Comparison of ENCODE assay signal across 7 cellular contexts in the genomic region with DNA sequence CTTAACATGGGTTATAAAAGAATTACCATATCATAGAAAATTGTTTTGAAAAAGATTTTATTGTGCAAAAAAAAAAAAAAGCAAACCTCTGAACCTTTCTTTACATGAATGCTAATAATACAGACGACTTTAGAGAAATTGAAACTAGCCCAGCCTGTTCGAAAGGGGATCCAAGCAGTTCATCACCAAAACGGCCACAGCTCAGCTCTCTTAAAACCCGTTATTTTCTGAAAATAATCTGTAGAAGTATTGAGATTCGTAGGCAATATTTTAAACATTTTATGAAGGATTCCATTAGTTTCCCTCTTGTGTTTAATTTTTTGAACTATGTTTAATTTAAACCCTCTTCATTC. TPM values are rescaled to one million over a fixed set of nuclear protein-coding genes. Genes with fewer than 3 reads are reported as not detected.
DNase-seq lines count a peak whose midpoint lies in the region; ATAC-seq and TF ChIP-seq lines count a peak whose summit lies in the region.

No MANE protein-coding gene starts in this region.

- no TSS peak for BruUV-seq in mammary epithelial cell (replicated peaks; lab: Mats Ljungman, UMichigan)

- TF ChIP-seq CTCF in mammary epithelial cell (conservative IDR thresholded peaks at IDR 0.05 in 1 of 2, IDR thresholded peaks at IDR 0.05 in 1 of 2; ENCODE audit: extremely low read depth in 1 of 2, insufficient read depth in 1 of 2, low read depth in 1 of 2, low read length in 2 of 2): no peak
- TF ChIP-seq CTCF in spleen (IDR thresholded peaks at IDR 0.05 in 8 of 11, conservative IDR thresholded peaks at IDR 0.05 in 3 of 11): no peak

- H3K4me3 ChIP-seq in mammary epithelial cell (replicated peaks in 1 of 3; ENCODE audit: insufficient read depth in 1 of 3, low read depth in 2 of 3, low read length in 3 of 3) (peak overlapping the region in 2 of 3 experiments; percentile 7 to 16), spleen (peak overlapping the region in 1 of 8 donors; percentile 6), aorta (ENCODE audit: low read length in 2 of 2) (no peak overlapping the region)

- WGBS in mammary epithelial cell (ENCODE audit: low coverage, missing lambda C conversion rate): 52% methylated on average over 5 of the region's 5 CpGs
- 49 to 69% (median 64%) methylated on average over 5 of the region's 5 CpGs for WGBS in spleen, 5 donors
- WGBS in aorta, 2 donors: 68 to 76% methylated on average over 5 of the region's 5 CpGs

- in situ Hi-C loops in mammary epithelial cell (cut with MboI; ENCODE audit: low sequenced_read_pairs in 2 of 2): no loop called here

- H3K79me2 ChIP-seq in mammary epithelial cell (ENCODE audit: insufficient read depth, low read length): no peaks in the 10 kb centered on the region

- H4K20me1 ChIP-seq in mammary epithelial cell (ENCODE audit: insufficient read depth, low read length): no peaks in the 10 kb centered on the region

- no peaks in the 10 kb centered on the region for H3K9me3 ChIP-seq in mammary epithelial cell (replicated peaks; ENCODE audit: insufficient read depth, low read length)
- no peaks in the 10 kb centered on the region for H3K9me3 ChIP-seq in spleen
- H3K9me3 ChIP-seq in aorta (ENCODE audit: control insufficient read depth, low read length): no peaks in the 10 kb centered on the region

- CTCF ChIA-PET in mammary epithelial cell (lab: Charles Lee; ENCODE audit: low non-redundant PET): interaction anchor here (0.5 to 0.7 kb wide), 2 partner anchors 12 to 313 kb away, joined by 6 to 8 read pairs; no protein-coding TSS in a partner anchor

- H3K27ac ChIP-seq in mammary epithelial cell (ENCODE audit: insufficient read depth, low read depth, low read length) (peak overlapping the region; percentile 68), spleen (peak overlapping the region in 7 of 8 donors; percentile 0 to 81 (median 65)), aorta (ENCODE audit: low read depth in 1 of 2, low read length in 2 of 2) (no peak overlapping the region)

- no peak for DNase-seq in mammary epithelial cell
- DNase-seq in spleen: no peak
- DNase-seq in DMS153 treated with DMSO at 0.1 percent for 48 hours (lab: John Stamatoyannopoulos, UW; ENCODE audit: unreplicated experiment): no peak
- no peak for DNase-seq in aorta

- TF ChIP-seq POLR2A in spleen (IDR thresholded peaks at IDR 0.05): no peak

- H3K27me3 ChIP-seq in mammary epithelial cell (ENCODE audit: insufficient read depth, low read length) (no peaks in the 10 kb centered on the region), spleen (replicated peaks in 1 of 7) (no peaks in the 10 kb centered on the region), aorta (ENCODE audit: control insufficient read depth in 1 of 2, insufficient read depth in 2 of 2, low read length in 1 of 2) (no peaks in the 10 kb centered on the region)

- ATAC-seq in GM21367 (IDR thresholded peaks at IDR 0.05; ENCODE audit: unreplicated experiment): peak; percentile 65
- ATAC-seq in HG03280 (IDR thresholded peaks at IDR 0.05; ENCODE audit: unreplicated experiment): peak; percentile 77
- ATAC-seq in HG02610 (IDR thresholded peaks at IDR 0.05; ENCODE audit: unreplicated experiment): no peak
- ATAC-seq in aorta (ENCODE audit: low FRiP score): no peak

- dilution Hi-C loops in mammary epithelial cell (cut with HindIII; ENCODE audit: low sequenced_read_pairs): no loop called here

- H3K4me2 ChIP-seq in mammary epithelial cell (ENCODE audit: insufficient read depth, low read depth, low read length): peak overlapping the region; percentile 81

- H3K36me3 ChIP-seq in mammary epithelial cell (ENCODE audit: insufficient read depth, low read length) (no peaks in the 10 kb centered on the region), spleen (no peaks in the 10 kb centered on the region), aorta (ENCODE audit: control insufficient read depth in 1 of 2, insufficient read depth in 2 of 2, low read length in 1 of 2) (no peaks in the 10 kb centered on the region)

- H3K4me1 ChIP-seq in mammary epithelial cell (ENCODE audit: insufficient read depth, low read length) (peaks cover 35% of the 10 kb centered on the region), spleen (peaks cover 13 to 93% (median 46%) of the 10 kb centered on the region in 6 donors), aorta (ENCODE audit: control insufficient read depth in 1 of 2, insufficient read depth in 2 of 2, low read length in 2 of 2) (no peaks in the 10 kb centered on the region)

- intact Hi-C loops in mammary epithelial cell (cut with micrococcal nuclease) (loop anchor here (5.0 kb wide), 1 partner anchor 101 kb away; no protein-coding TSS in a partner anchor), spleen (cut with DNase I; ENCODE audit: low total_unique reads) (no loop called here), aorta (cut with DNase I) (no loop called here)

- no peak overlapping the region for H3K9ac ChIP-seq in mammary epithelial cell (ENCODE audit: insufficient read depth, low read length)

- peak overlapping the region; percentile 68 for H2AFZ ChIP-seq in mammary epithelial cell (ENCODE audit: low read depth, low read length)

RNA-seq across cellular contexts. Expression of a gene that starts 9.9 kb away (rescaled TPM):
- 10 to 100 TPM in 1 of 2 donors, 1 to 10 TPM in 1; 7.9 to 10.3 TPM for total RNA-seq in mammary epithelial cell
- 2.6 TPM for polyA plus RNA-seq in mammary epithelial cell
- not detected for polyA minus RNA-seq in mammary epithelial cell
- total RNA-seq in spleen: 10 to 100 TPM; 54.5 to 96.5 (median 86.2) TPM
- 10 to 100 TPM; 35.9 to 63.6 (median 49.6) TPM for polyA plus RNA-seq in spleen
- 10 to 100 TPM; 10.2 to 24.1 TPM for total RNA-seq in aorta
- 1 to 10 TPM; 3.7 to 5.8 TPM for polyA plus RNA-seq in aorta

Comparison
In these comparisons a context has a peak if more than half of its experiments do, and no peak if none do; other contexts are left out.
1. ATAC-seq: peak in GM21367 (single experiment) and HG03280 (single experiment); none in HG02610 (single experiment) and aorta (single experiment).
2. H3K27ac ChIP-seq: peak in mammary epithelial cell (single experiment) and spleen (7 of 8); none in aorta (0 of 2).
3. H3K4me3 ChIP-seq: peak in mammary epithelial cell (2 of 3); none in aorta (0 of 2).